ENCODE assay signal across 16 cellular contexts in the genomic region with DNA sequence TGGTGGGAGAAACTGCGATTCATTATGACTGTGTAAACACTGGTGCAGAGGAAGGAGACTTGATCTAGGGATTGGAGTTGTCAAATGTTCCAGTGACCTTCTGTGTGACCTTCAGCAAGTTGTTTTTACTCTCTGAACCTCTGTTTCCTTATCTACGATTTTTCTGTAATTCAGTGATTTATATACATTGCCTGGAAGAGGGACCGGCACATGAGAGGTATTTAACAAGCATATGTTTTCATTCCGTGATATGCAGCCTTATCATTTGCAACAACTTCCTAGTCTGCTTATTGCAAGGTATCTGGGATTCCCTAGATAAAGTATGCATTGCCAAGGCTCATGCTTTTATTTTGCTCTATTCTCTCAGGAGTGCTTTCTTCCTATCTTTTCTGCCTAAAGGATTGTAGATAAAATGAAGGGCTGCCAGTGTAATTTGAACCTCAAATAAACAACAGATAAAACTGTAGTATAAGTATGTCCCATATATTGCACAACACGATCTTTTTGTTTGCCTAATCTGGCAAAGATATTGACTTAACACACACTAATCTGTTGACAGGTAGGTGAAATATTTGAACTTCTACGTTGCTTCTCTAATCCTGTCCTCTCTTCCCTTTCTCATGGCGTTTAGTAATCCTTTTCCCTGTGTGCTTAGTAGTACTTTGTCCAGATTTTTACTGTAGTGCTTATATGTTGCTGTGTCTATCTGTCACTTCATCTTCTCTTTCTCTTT.
DNase-seq lines count a peak whose midpoint lies in the region; ATAC-seq, FAIRE-seq and TF ChIP-seq lines count a peak whose summit lies in the region.
"Had no signal": no experiment of that assay in that cellular context is flagged by ENCODE, and none has a peak within 500 bp of the region (broad histone marks: within the 10 kb centered on the region; RNA-seq: fewer than 3 reads in every experiment).

No MANE protein-coding gene starts in this region.

- H3K36me3 ChIP-seq in pancreas, result no peaks in the 10 kb centered on the region
- H3K36me3 ChIP-seq: HAP-1 had no signal

- FAIRE-seq in pancreas (lab: Jason Lieb, UNC), result no peak
- FAIRE-seq: GM12878, K562, kidney had no signal

- H3K4me1 ChIP-seq in pancreas, result peaks cover 0 to 6% (median 0%) of the 10 kb centered on the region in 3 donors
- H3K4me1 ChIP-seq: HAP-1, parathyroid adenoma had no signal

- no peak overlapping the region for H3K27ac ChIP-seq in pancreas
- H3K27ac ChIP-seq: parathyroid adenoma had no signal

- H3K9me3 ChIP-seq in pancreas, result no peaks in the 10 kb centered on the region
- H3K9me3 ChIP-seq: HAP-1 had no signal

- DNase-seq in HuH-7 (ENCODE audit: low spot score) (peak; percentile 6), NCI-H510A treated with DMSO at 0.1 percent for 48 hours (lab: John Stamatoyannopoulos, UW) (peak; percentile 89), choroid plexus epithelial cell (ENCODE audit: low read depth) (peak; percentile 32), pancreas (no peak), G401 (ENCODE audit: low spot score) (no peak), cortex of kidney (lab: John Stamatoyannopoulos, UW) (no peak)
- DNase-seq: amygdala; erythroblast; kidney; NCI-H146; stimulated activated CD4-positive, alpha-beta T cell treated with anti-CD3 and anti-CD28 coated beads, Interleukin-12 subunit alpha, Interleukin-12 subunit beta, amount 100 ng/mL, for 4 hours had no signal

- TF ChIP-seq CTCF in choroid plexus epithelial cell (conservative IDR thresholded peaks at IDR 0.05; ENCODE audit: low read depth, low read length) (no peak), pancreas (IDR thresholded peaks at IDR 0.05) (no peak)

- intact Hi-C loops in pancreas (cut with DNase I), result no loop called here

- peaks cover 0 to 3% (median 0%) of the 10 kb centered on the region in 4 donors for H3K27me3 ChIP-seq in pancreas

- in situ Hi-C loops in G401 (cut with HindIII; ENCODE audit: low sequenced_read_pairs), result no loop called here

- H3K4me3 ChIP-seq in choroid plexus epithelial cell (ENCODE audit: low read depth, low read length) (no peak overlapping the region), pancreas (no peak overlapping the region)
- H3K4me3 ChIP-seq: GM12878, HAP-1, K562 had no signal

- 8 to 10% methylated on average over 7 of the region's 7 CpGs for WGBS in pancreas, 2 donors

- ATAC-seq in pancreas (peak; percentile 56 to 90 (median 84)), GM21717 (IDR thresholded peaks at IDR 0.05; ENCODE audit: unreplicated experiment) (no peak)
- ATAC-seq: GM12878, K562 had no signal

Comparison
In these comparisons a context has a peak if more than half of its experiments do, and no peak if none do; other contexts are left out.
1. DNase-seq: peak in HuH-7 (single experiment), NCI-H510A treated with DMSO at 0.1 percent for 48 hours (single experiment) and choroid plexus epithelial cell (single experiment); none in pancreas (0 of 6), G401 (single experiment) and cortex of kidney (single experiment).